Comparison of ENCODE assay signal across 25 cellular contexts in the genomic region with DNA sequence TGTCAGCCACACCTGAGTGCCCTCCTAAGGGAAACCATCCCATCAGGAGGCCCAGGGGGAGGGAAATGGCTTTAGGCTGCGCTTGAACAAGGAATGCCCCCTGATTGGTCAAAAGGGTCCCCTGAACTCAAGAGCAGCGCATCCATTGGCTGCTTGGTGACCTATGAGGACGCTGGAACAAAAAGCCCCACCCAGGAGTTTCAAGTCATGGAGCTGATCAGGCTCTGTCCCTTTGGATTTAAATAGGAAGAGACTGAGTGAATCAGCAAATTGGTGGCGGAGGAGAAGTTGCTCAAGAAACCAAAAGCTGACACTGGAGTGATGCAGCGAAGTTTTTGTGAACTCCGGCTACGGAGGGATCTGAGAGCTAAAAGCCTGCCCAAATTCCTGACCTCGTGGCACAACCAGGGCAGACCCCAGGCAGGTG.
DNase-seq lines count a peak whose midpoint lies in the region; ATAC-seq and TF ChIP-seq lines count a peak whose summit lies in the region.
"Had no signal": no experiment of that assay in that cellular context is flagged by ENCODE, and none has a peak within 500 bp of the region (broad histone marks: within the 10 kb centered on the region; RNA-seq: fewer than 3 reads in every experiment).

No MANE protein-coding gene starts in this region.

- H3K4me1 ChIP-seq in spleen (peaks cover 0 to 35% (median 12%) of the 10 kb centered on the region in 6 donors), mucosa of descending colon (ENCODE audit: low read depth) (no peaks in the 10 kb centered on the region)
- H3K4me1 ChIP-seq: gastroesophageal sphincter, Peyer's patch, transverse colon had no signal

- H3K4me3 Mint-ChIP-seq in activated T-cell treated with anti-CD3 and anti-CD28 coated beads, Interleukin-2, amount 50 U/mL, for 4 hours, result no peak overlapping the region
- H3K4me3 Mint-ChIP-seq: activated T-cell treated with anti-CD3 and anti-CD28 coated beads, Interleukin-2, amount 50 U/mL, for 72 hours; natural killer cell; stimulated activated naive CD8-positive, alpha-beta T cell treated with anti-CD3 and anti-CD28 coated beads, Interleukin-15, Interleukin-2, amounts not matched to agents 100 ng/mL and 50 ng/mL, for 24 hours had no signal

- DNase-seq in GF-D8 (lab: John Stamatoyannopoulos, UW) (peak; percentile 41), NB4 (ENCODE audit: low read depth) (peak; percentile 75), epithelial cell of esophagus (ENCODE audit: low read depth) (peak; percentile 10), spleen (no peak), mucosa of descending colon (no peak), brain microvascular endothelial cell (no peak)
- no peak for DNase-seq in activated T-cell treated with anti-CD3 and anti-CD28 coated beads, Interleukin-2, amount 50 U/mL, for 4 hours
- DNase-seq: activated CD4-positive, alpha-beta T cell treated with anti-CD3 and anti-CD28 coated beads for 1 hour; activated T-cell treated with anti-CD3 and anti-CD28 coated beads, Interleukin-2, amount 50 U/mL, for 72 hours; DND-41; IMR-90; left colon; MG63; natural killer cell; NCI-H187; NCI-H774; Peyer's patch; stimulated activated CD4-positive, alpha-beta T cell treated with anti-CD3 and anti-CD28 coated beads, Interleukin-2, amount 100 ng/mL, for 48 hours; T-helper 9 cell; transverse colon had no signal

- peaks cover 19% of the 10 kb centered on the region for H3K36me3 Mint-ChIP-seq in activated T-cell treated with anti-CD3 and anti-CD28 coated beads, Interleukin-2, amount 50 U/mL, for 4 hours (ENCODE audit: insufficient read depth)
- H3K36me3 Mint-ChIP-seq: natural killer cell had no signal

- no peak for TF ChIP-seq CTCF in NB4 (IDR thresholded peaks at IDR 0.05; ENCODE audit: low read depth, low read length)
- TF ChIP-seq CTCF in epithelial cell of esophagus (IDR thresholded peaks at IDR 0.05; ENCODE audit: insufficient read depth, low read depth, low read length, missing control alignments), result no peak
- TF ChIP-seq CTCF in spleen (IDR thresholded peaks at IDR 0.05 in 8 of 11, conservative IDR thresholded peaks at IDR 0.05 in 3 of 11), result no peak
- TF ChIP-seq CTCF in mucosa of descending colon (IDR thresholded peaks at IDR 0.05), result no peak
- no peak for TF ChIP-seq CTCF in brain microvascular endothelial cell (IDR thresholded peaks at IDR 0.05; ENCODE audit: low read depth, low read length, missing control alignments)

- ATAC-seq in activated T-cell treated with anti-CD3 and anti-CD28 coated beads, Interleukin-2, amount 50 U/mL, for 4 hours, result no peak
- no peak for ATAC-seq in mucosa of descending colon
- ATAC-seq: activated naive CD4-positive, alpha-beta T cell treated with anti-CD3 and anti-CD28 coated beads, Interleukin-2, amount 50 U/mL, for 72 hours; activated T-cell treated with anti-CD3 and anti-CD28 coated beads, Interleukin-2, amount 50 U/mL, for 72 hours; esophagus mucosa; gastroesophageal sphincter; left colon; natural killer cell had no signal

- H3K36me3 ChIP-seq in spleen (peaks cover 0 to 12% (median 0%) of the 10 kb centered on the region in 6 donors), mucosa of descending colon (ENCODE audit: low read depth) (no peaks in the 10 kb centered on the region), brain microvascular endothelial cell (replicated peaks) (no peaks in the 10 kb centered on the region)
- H3K36me3 ChIP-seq: Peyer's patch, transverse colon had no signal

- in situ Hi-C loops in brain microvascular endothelial cell (cut with HindIII; ENCODE audit: low pct_ligation_motif_present, low sequenced_read_pairs), result loop anchor here (25.0 kb wide), 2 partner anchors 215 to 440 kb away; partner anchors contain the start of gene FGF18

- H3K27ac ChIP-seq in spleen, result peak overlapping the region in 6 of 8 donors; percentile 12 to 85 (median 44)
- no peak overlapping the region for H3K27ac ChIP-seq in brain microvascular endothelial cell
- H3K27ac ChIP-seq: gastroesophageal sphincter, Peyer's patch, skin epidermis, transverse colon had no signal

- WGBS in spleen, 5 donors, result 46 to 80% (median 76%) methylated on average over 8 of the region's 8 CpGs

- H3K27me3 Mint-ChIP-seq in activated T-cell treated with anti-CD3 and anti-CD28 coated beads, Interleukin-2, amount 50 U/mL, for 4 hours (ENCODE audit: low read depth), result no peaks in the 10 kb centered on the region
- H3K27me3 Mint-ChIP-seq: stimulated activated naive CD8-positive, alpha-beta T cell treated with anti-CD3 and anti-CD28 coated beads, Interleukin-15, Interleukin-2, amounts not matched to agents 100 ng/mL and 50 ng/mL, for 24 hours had no signal

- H3K4me3 ChIP-seq in NB4 (ENCODE audit: low read depth, low read length), result no peak overlapping the region
- no peak overlapping the region for H3K4me3 ChIP-seq in epithelial cell of esophagus (ENCODE audit: low read length)
- peak overlapping the region in 1 of 8 donors; percentile 18 for H3K4me3 ChIP-seq in spleen
- H3K4me3 ChIP-seq in mucosa of descending colon, result no peak overlapping the region
- no peak overlapping the region for H3K4me3 ChIP-seq in brain microvascular endothelial cell (ENCODE audit: low read depth, low read length)
- H3K4me3 ChIP-seq: gastroesophageal sphincter, MG63, Peyer's patch, skin epidermis, transverse colon had no signal

- no peaks in the 10 kb centered on the region for H3K9me3 ChIP-seq in spleen
- H3K9me3 ChIP-seq in mucosa of descending colon, result no peaks in the 10 kb centered on the region
- H3K9me3 ChIP-seq: gastroesophageal sphincter, MG63, Peyer's patch, transverse colon had no signal

- peaks cover 10% of the 10 kb centered on the region for H3K4me1 Mint-ChIP-seq in activated T-cell treated with anti-CD3 and anti-CD28 coated beads, Interleukin-2, amount 50 U/mL, for 4 hours (ENCODE audit: low read depth)

- H3K9me3 Mint-ChIP-seq in activated T-cell treated with anti-CD3 and anti-CD28 coated beads, Interleukin-2, amount 50 U/mL, for 4 hours, result no peaks in the 10 kb centered on the region
- H3K9me3 Mint-ChIP-seq: activated T-cell treated with anti-CD3 and anti-CD28 coated beads, Interleukin-2, amount 50 U/mL, for 72 hours; natural killer cell had no signal

- TF ChIP-seq POLR2A in NB4 (IDR thresholded peaks at IDR 0.05; ENCODE audit: extremely low read depth, insufficient read length) (no peak), spleen (IDR thresholded peaks at IDR 0.05) (no peak)

- H3K27me3 ChIP-seq in spleen (replicated peaks in 1 of 7) (no peaks in the 10 kb centered on the region), brain microvascular endothelial cell (replicated peaks) (no peaks in the 10 kb centered on the region)
- H3K27me3 ChIP-seq: gastroesophageal sphincter, MG63, Peyer's patch, transverse colon had no signal

- intact Hi-C loops in spleen (cut with DNase I; ENCODE audit: low total_unique reads) (no loop called here), mucosa of descending colon (cut with DNase I, micrococcal nuclease) (no loop called here)

Comparison
In these comparisons a context has a peak if more than half of its experiments do, and no peak if none do; other contexts are left out.
1. DNase-seq: peak in GF-D8 (single experiment), NB4 (single experiment) and epithelial cell of esophagus (single experiment); none in spleen (single experiment), activated T-cell treated with anti-CD3 and anti-CD28 coated beads, Interleukin-2, amount 50 U/mL, for 4 hours (single experiment), mucosa of descending colon (0 of 3) and brain microvascular endothelial cell (single experiment).